ENCODE assay signal across 1 cellular context in the genomic region with DNA sequence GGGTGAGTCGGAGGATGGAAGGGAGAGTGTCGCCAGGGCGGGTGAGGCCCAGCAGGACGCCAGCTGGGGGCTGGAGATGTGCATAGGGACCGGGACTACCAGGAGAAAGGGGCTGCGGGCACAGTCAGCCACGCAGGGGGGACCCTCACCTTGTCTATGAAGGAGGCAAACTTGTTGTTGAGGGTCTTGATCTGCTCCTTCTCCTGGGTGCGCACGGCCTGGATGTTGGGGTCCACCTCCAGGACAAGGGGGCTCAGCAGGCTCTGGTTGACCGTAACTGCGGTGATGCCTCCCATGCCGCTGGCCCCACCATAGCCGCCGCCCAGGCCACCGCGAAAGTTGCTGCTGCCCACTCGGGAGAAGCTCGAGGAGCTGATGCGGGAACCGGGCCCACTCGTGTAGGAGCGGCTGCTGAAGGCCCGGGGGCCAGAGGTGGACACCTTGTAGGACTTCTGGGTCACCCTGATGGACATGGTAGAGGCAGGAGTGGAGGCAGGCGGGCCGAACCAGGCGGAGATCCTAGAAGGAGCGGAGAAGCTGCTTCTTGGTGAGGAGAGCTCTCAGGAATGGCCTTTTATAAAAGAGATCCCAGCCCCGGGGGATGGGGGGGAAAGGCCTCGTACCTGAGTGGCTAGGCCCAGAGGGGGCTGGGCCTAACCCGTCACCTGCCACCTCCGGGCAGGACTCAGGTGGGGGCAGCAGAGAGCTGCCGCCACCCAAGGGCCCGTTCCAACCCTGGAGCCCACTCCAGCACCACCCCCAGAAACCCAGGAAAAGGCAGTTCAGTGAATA.
TF ChIP-seq lines count a peak whose summit lies in the region.

Gene KRT8, minus strand, starts transcription at position 568 of the 792 bp plus-strand sequence. Its CDS starts 95 bp downstream, at position 473.

TF ChIP-seq in H1, 55 proteins besides CTCF, POLR2A, EP300 and RAD21:
- TF ChIP-seq TAF1 (IDR thresholded peaks at IDR 0.05; ENCODE audit: low read depth, low read length) (peak; percentile 96), TBP (IDR thresholded peaks at IDR 0.05; ENCODE audit: low read depth, low read length) (peak; percentile 94), POLR2AphosphoS5 (IDR thresholded peaks at IDR 0.05; ENCODE audit: low read depth, low read length) (peak; percentile 66; the same call in 1 of the 2 replicates), PHF8 (conservative IDR thresholded peaks at IDR 0.05; ENCODE audit: low read depth, low read length) (peak; percentile 40; the same call in 1 of the 2 replicates), SP1 (IDR thresholded peaks at IDR 0.05; ENCODE audit: low read depth, low read length) (peak; percentile 59), HDAC2 (IDR thresholded peaks at IDR 0.05; ENCODE audit: borderline replicate concordance in 1 of 2, low read depth in 2 of 2, low read length in 2 of 2) (0 out of 4 replicates have a peak, but pooled peaks of 1 of the 2 experiments have one; percentile 35), TAF7 (optimal IDR thresholded peaks at IDR 0.05; ENCODE audit: borderline replicate concordance, low read depth, low read length) (peak; percentile 76), SIN3A (conservative IDR thresholded peaks at IDR 0.05 in 1 of 2, IDR thresholded peaks at IDR 0.05 in 1 of 2; ENCODE audit: low read depth in 1 of 2, low read length in 2 of 2) (peak; percentile 14 to 52; a peak in 1 of 4 replicates)
- TF ChIP-seq, protein P1, sequence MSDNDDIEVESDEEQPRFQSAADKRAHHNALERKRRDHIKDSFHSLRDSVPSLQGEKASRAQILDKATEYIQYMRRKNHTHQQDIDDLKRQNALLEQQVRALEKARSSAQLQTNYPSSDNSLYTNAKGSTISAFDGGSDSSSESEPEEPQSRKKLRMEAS (IDR thresholded peaks at IDR 0.05) = 0 out of 2 replicates have a peak, but pooled peaks have one; percentile 14
